Comparison of ENCODE assay signal across 25 cellular contexts in genomic region chr17:59558039-59558438, GRCh38.
"Had no signal": no experiment of that assay in that cellular context is flagged by ENCODE, and none has a peak within 500 bp of the region (broad histone marks: within the 10 kb centered on the region; RNA-seq: fewer than 3 reads in every experiment).

No MANE protein-coding gene starts in this region.

- FAIRE-seq: colon, small intestine had no signal

- DNase-seq: activated CD4-positive, alpha-beta T cell treated with anti-CD3 and anti-CD28 coated beads, Interleukin-2, amount 50 U/mL, for 1 hour; activated CD4-positive, CD25-positive, alpha-beta regulatory T cell treated with anti-CD3 and anti-CD28 coated beads, Interleukin-2, amount 50 U/mL, for 72 hours; activated CD8-positive, alpha-beta T cell treated with anti-CD3 and anti-CD28 coated beads for 36 hours; activated T-cell treated with anti-CD3 and anti-CD28 coated beads, Interleukin-2, amount 50 U/mL, for 4 hours; aorta; body of pancreas; dermis blood vessel endothelial cell; effector CD4-positive, alpha-beta T cell; foreskin melanocyte; kidney glomerular epithelial cell; left lung; lower lobe of right lung; retina; sigmoid colon; small intestine; stimulated activated CD4-positive, alpha-beta T cell treated with anti-CD3 and anti-CD28 coated beads, Interleukin-4, amount 100 ng/mL, for 24 hours; T-helper 17 cell; thyroid gland; upper lobe of left lung had no signal

- H3K27ac Mint-ChIP-seq: activated CD8-positive, alpha-beta T cell treated with anti-CD3 and anti-CD28 coated beads for 36 hours; activated naive CD8-positive, alpha-beta T cell; activated T-helper 2 cell treated with anti-CD3 and anti-CD28 coated beads, Interferon-gamma antibody, Interleukin-2, Interleukin-4, amounts not matched to agents 10 μg/mL and 5 μg/mL and 100 μg/mL, durations not matched to agents 14 hours and 24 hours and 36 hours; nephron; stimulated activated effector memory CD8-positive, alpha-beta T cell treated with anti-CD3 and anti-CD28 coated beads, Interleukin-12 subunit alpha, Interleukin-12 subunit beta, amount 100 ng/mL, for 72 hours; stimulated activated naive CD8-positive, alpha-beta T cell treated with anti-CD3 and anti-CD28 coated beads, Interleukin-15, Interleukin-2, amounts not matched to agents 100 ng/mL and 50 ng/mL, for 24 hours; T-helper 17 cell had no signal

- H3K4me1 Mint-ChIP-seq: nephron; stimulated activated effector memory CD8-positive, alpha-beta T cell treated with anti-CD3 and anti-CD28 coated beads, Interleukin-12 subunit alpha, Interleukin-12 subunit beta, amount 100 ng/mL, for 72 hours had no signal

- H3K36me3 Mint-ChIP-seq: activated naive CD8-positive, alpha-beta T cell; stimulated activated effector memory CD8-positive, alpha-beta T cell treated with anti-CD3 and anti-CD28 coated beads, Interleukin-12 subunit alpha, Interleukin-12 subunit beta, amount 100 ng/mL, for 72 hours had no signal

- H3K27me3 Mint-ChIP-seq: activated CD8-positive, alpha-beta T cell treated with anti-CD3 and anti-CD28 coated beads for 36 hours had no signal

- H3K9me3 Mint-ChIP-seq: activated CD8-positive, alpha-beta T cell treated with anti-CD3 and anti-CD28 coated beads for 36 hours; activated T-cell treated with anti-CD3 and anti-CD28 coated beads, Interleukin-2, amount 50 U/mL, for 4 hours; activated T-helper 2 cell treated with anti-CD3 and anti-CD28 coated beads, Interferon-gamma antibody, Interleukin-2, Interleukin-4, amounts not matched to agents 10 μg/mL and 5 μg/mL and 100 μg/mL, durations not matched to agents 14 hours and 24 hours and 36 hours; nephron; stimulated activated effector memory CD8-positive, alpha-beta T cell treated with anti-CD3 and anti-CD28 coated beads, Interleukin-12 subunit alpha, Interleukin-12 subunit beta, amount 100 ng/mL, for 72 hours; stimulated activated naive CD8-positive, alpha-beta T cell treated with anti-CD3 and anti-CD28 coated beads, Interleukin-15, Interleukin-2, amounts not matched to agents 100 ng/mL and 50 ng/mL, for 24 hours had no signal

- H3K4me3 Mint-ChIP-seq: activated CD8-positive, alpha-beta T cell treated with anti-CD3 and anti-CD28 coated beads for 36 hours; activated naive CD8-positive, alpha-beta T cell; activated T-cell treated with anti-CD3 and anti-CD28 coated beads, Interleukin-2, amount 50 U/mL, for 4 hours; nephron; stimulated activated effector memory CD8-positive, alpha-beta T cell treated with anti-CD3 and anti-CD28 coated beads, Interleukin-12 subunit alpha, Interleukin-12 subunit beta, amount 100 ng/mL, for 72 hours; stimulated activated naive CD8-positive, alpha-beta T cell treated with anti-CD3 and anti-CD28 coated beads, Interleukin-15, Interleukin-2, amounts not matched to agents 100 ng/mL and 50 ng/mL, for 24 hours; T-helper 17 cell had no signal
